ENCODE assay signal across 26 cellular contexts in genomic region chr12:70180140-70180539, GRCh38.
DNase-seq lines count a peak whose midpoint lies in the region; ATAC-seq and TF ChIP-seq lines count a peak whose summit lies in the region.
"Had no signal": no experiment of that assay in that cellular context is flagged by ENCODE, and none has a peak within 500 bp of the region (broad histone marks: within the 10 kb centered on the region; RNA-seq: fewer than 3 reads in every experiment).

No MANE protein-coding gene starts in this region.

- H3K9ac ChIP-seq in neural progenitor cell = no peak overlapping the region
- H3K9ac ChIP-seq: GM23248 had no signal

- no peaks in the 10 kb centered on the region for H3K9me3 ChIP-seq in neural progenitor cell (ENCODE audit: low read depth)
- H3K9me3 ChIP-seq: gastroesophageal sphincter, ovary had no signal

- H2AFZ ChIP-seq in neural progenitor cell (replicated peaks) = no peak overlapping the region
- H2AFZ ChIP-seq: GM23248 had no signal

- H3K4me2 ChIP-seq in neural progenitor cell = no peak overlapping the region

- intact Hi-C loops in head of caudate nucleus (cut with DNase I) = no loop called here
- intact Hi-C loops in left ventricle myocardium superior (cut with micrococcal nuclease) = no loop called here
- intact Hi-C loops in activated CD8-positive, alpha-beta T cell treated with anti-CD3 and anti-CD28 coated beads for 36 hours (cut with micrococcal nuclease) = no loop called here

- no peaks in the 10 kb centered on the region for H3K4me1 ChIP-seq in neural progenitor cell
- H3K4me1 ChIP-seq: gastroesophageal sphincter had no signal

- no peak for ATAC-seq in left ventricle myocardium superior
- no peak for ATAC-seq in activated CD8-positive, alpha-beta T cell treated with anti-CD3 and anti-CD28 coated beads for 36 hours
- ATAC-seq: esophagus mucosa; gastroesophageal sphincter; sciatic nerve; stimulated activated naive B cell treated with anti-CD40 and anti-IgM and Interleukin-4, amounts not matched to agents 10 μg/mL and 1 μg/mL and 100 μg/mL, for 72 hours; T-helper 17 cell; WTC11 had no signal

- no peak overlapping the region for H3K4me3 Mint-ChIP-seq in neural progenitor cell
- H3K4me3 Mint-ChIP-seq in activated CD8-positive, alpha-beta T cell treated with anti-CD3 and anti-CD28 coated beads for 36 hours = no peak overlapping the region
- H3K4me3 Mint-ChIP-seq: CD14-positive monocyte; stimulated activated naive B cell treated with anti-CD40 and anti-IgM and Interleukin-4, amounts not matched to agents 10 μg/mL and 1 μg/mL and 100 μg/mL, for 72 hours; T-helper 17 cell; WTC11 had no signal

- peaks cover 2% of the 10 kb centered on the region for H3K27me3 Mint-ChIP-seq in neural progenitor cell (ENCODE audit: insufficient read depth, low read depth)
- peaks cover 9% of the 10 kb centered on the region for H3K27me3 Mint-ChIP-seq in activated CD8-positive, alpha-beta T cell treated with anti-CD3 and anti-CD28 coated beads for 36 hours
- H3K27me3 Mint-ChIP-seq: T-helper 17 cell had no signal

- peaks cover 15% of the 10 kb centered on the region for H3K9me3 Mint-ChIP-seq in neural progenitor cell
- H3K9me3 Mint-ChIP-seq in activated CD8-positive, alpha-beta T cell treated with anti-CD3 and anti-CD28 coated beads for 36 hours = peaks cover 4% of the 10 kb centered on the region

- H3K27me3 ChIP-seq in neural progenitor cell = no peaks in the 10 kb centered on the region
- H3K27me3 ChIP-seq: gastroesophageal sphincter, ovary had no signal

- no peak for TF ChIP-seq CTCF in neural progenitor cell (IDR thresholded peaks at IDR 0.05)
- TF ChIP-seq CTCF in activated CD8-positive, alpha-beta T cell treated with anti-CD3 and anti-CD28 coated beads for 36 hours (IDR thresholded peaks at IDR 0.05) = no peak

- no peak overlapping the region for H3K4me3 ChIP-seq in neural progenitor cell
- H3K4me3 ChIP-seq: gastroesophageal sphincter, GM23248, ovary had no signal

- H3F3A ChIP-seq in neural progenitor cell (ENCODE audit: low read depth) = no peaks in the 10 kb centered on the region

- no peaks in the 10 kb centered on the region for H3K36me3 Mint-ChIP-seq in neural progenitor cell
- no peaks in the 10 kb centered on the region for H3K36me3 Mint-ChIP-seq in activated CD8-positive, alpha-beta T cell treated with anti-CD3 and anti-CD28 coated beads for 36 hours (ENCODE audit: low read depth)
- H3K36me3 Mint-ChIP-seq: CD14-positive monocyte; stimulated activated naive B cell treated with anti-CD40 and anti-IgM and Interleukin-4, amounts not matched to agents 10 μg/mL and 1 μg/mL and 100 μg/mL, for 72 hours had no signal

- POLR2A ChIA-PET in activated CD8-positive, alpha-beta T cell treated with anti-CD3 and anti-CD28 coated beads for 36 hours (lab: Charles Lee) = no interaction called here

- no peaks in the 10 kb centered on the region for H4K20me1 ChIP-seq in neural progenitor cell (ENCODE audit: low read depth)

- CTCF ChIA-PET in activated CD8-positive, alpha-beta T cell treated with anti-CD3 and anti-CD28 coated beads for 36 hours (lab: Charles Lee) = no interaction called here

- H3K79me2 ChIP-seq in neural progenitor cell (ENCODE audit: low read depth) = no peaks in the 10 kb centered on the region

- H3K36me3 ChIP-seq in neural progenitor cell = no peaks in the 10 kb centered on the region
- H3K36me3 ChIP-seq: gastroesophageal sphincter, ovary had no signal

- H3K27ac ChIP-seq in neural progenitor cell = no peak overlapping the region
- H3K27ac ChIP-seq: gastroesophageal sphincter, GM23248, HL-60, ovary had no signal

- H3K27ac Mint-ChIP-seq in neural progenitor cell = no peak overlapping the region
- H3K27ac Mint-ChIP-seq in activated CD8-positive, alpha-beta T cell treated with anti-CD3 and anti-CD28 coated beads for 36 hours = no peak overlapping the region
- H3K27ac Mint-ChIP-seq: CD14-positive monocyte; stimulated activated naive B cell treated with anti-CD40 and anti-IgM and Interleukin-4, amounts not matched to agents 10 μg/mL and 1 μg/mL and 100 μg/mL, for 72 hours; T-helper 17 cell; WTC11 had no signal

- DNase-seq in C1 segment of cervical spinal cord (lab: John Stamatoyannopoulos, UW) (peak in 12 of 14 donors; percentile 7 to 77 (median 36)), NCI-H446 treated with DMSO at 0.1 percent for 48 hours (lab: John Stamatoyannopoulos, UW) (peak; percentile 90), head of caudate nucleus (peak in 35 of 42 donors; percentile 8 to 87 (median 58)), neural progenitor cell (ENCODE audit: low spot score) (peak; percentile 3), left ventricle myocardium superior (no peak), NCI-H146 treated with DMSO at 0.1 percent for 48 hours (lab: John Stamatoyannopoulos, UW; ENCODE audit: unreplicated experiment) (no peak), NCI-H526 (lab: John Stamatoyannopoulos, UW) (no peak)
- no peak for DNase-seq in activated CD8-positive, alpha-beta T cell treated with anti-CD3 and anti-CD28 coated beads for 36 hours
- DNase-seq: ACHN; activated CD4-positive, alpha-beta T cell treated with anti-CD3 and anti-CD28 coated beads, Interleukin-2, amount 50 U/mL, for 4 hours; activated gamma-delta T cell treated with Interleukin-2 at 50 U/mL for 16 hours; central memory CD4-positive, alpha-beta T cell; effector CD4-positive, alpha-beta T cell; GM23248; IMR-90; NCI-H1417 treated with DMSO at 0.1 percent for 48 hours; NCI-H226; ovary; stimulated activated naive B cell treated with anti-CD40 and anti-IgM and Interleukin-4, amounts not matched to agents 10 μg/mL and 1 μg/mL and 100 μg/mL, for 72 hours; T-helper 17 cell had no signal

- H3K4me1 Mint-ChIP-seq in neural progenitor cell = no peaks in the 10 kb centered on the region
- no peaks in the 10 kb centered on the region for H3K4me1 Mint-ChIP-seq in activated CD8-positive, alpha-beta T cell treated with anti-CD3 and anti-CD28 coated beads for 36 hours (ENCODE audit: low read depth)
- H3K4me1 Mint-ChIP-seq: CD14-positive monocyte; stimulated activated naive B cell treated with anti-CD40 and anti-IgM and Interleukin-4, amounts not matched to agents 10 μg/mL and 1 μg/mL and 100 μg/mL, for 72 hours; T-helper 17 cell had no signal

Comparison
In these comparisons a context has a peak if more than half of its experiments do, and no peak if none do; other contexts are left out.
1. DNase-seq: peak in C1 segment of cervical spinal cord (12 of 14), NCI-H446 treated with DMSO at 0.1 percent for 48 hours (single experiment), head of caudate nucleus (35 of 42) and neural progenitor cell (single experiment); none in left ventricle myocardium superior (single experiment), NCI-H146 treated with DMSO at 0.1 percent for 48 hours (single experiment), NCI-H526 (0 of 2) and activated CD8-positive, alpha-beta T cell treated with anti-CD3 and anti-CD28 coated beads for 36 hours (single experiment).